ENCODE assay signal across 10 cellular contexts in the genomic region with DNA sequence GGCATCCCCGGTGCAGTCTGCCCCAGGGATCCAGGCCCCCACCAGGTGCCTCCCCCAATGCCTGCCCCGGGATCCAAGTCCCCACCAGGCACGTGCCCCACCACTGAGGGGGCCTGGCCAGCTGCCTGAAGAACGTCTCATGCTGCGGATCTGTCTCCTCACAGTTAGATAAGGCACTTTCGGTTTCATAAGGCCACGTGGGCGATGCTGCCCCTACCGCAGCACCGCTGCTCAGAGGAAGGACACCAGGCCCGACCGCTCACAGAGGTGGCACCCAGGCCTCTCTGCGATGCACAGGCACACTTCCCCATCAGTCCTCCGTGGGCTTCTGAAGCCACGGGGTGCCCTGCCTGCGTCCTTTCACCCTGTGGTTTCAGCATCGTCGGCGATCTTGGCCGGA.
A peak's percentile ranks its signal among the peaks of the same experiment; 100 is the strongest.
DNase-seq lines count a peak whose midpoint lies in the region; ATAC-seq and TF ChIP-seq lines count a peak whose summit lies in the region.
"Had no signal": no experiment of that assay in that cellular context is flagged by ENCODE, and none has a peak within 500 bp of the region (broad histone marks: within the 10 kb centered on the region; RNA-seq: fewer than 3 reads in every experiment).

No MANE protein-coding gene starts in this region.

- H3K9ac ChIP-seq in fibroblast of lung (ENCODE audit: insufficient read depth, low read length): no peak overlapping the region

- H3K4me1 ChIP-seq in fibroblast of lung (ENCODE audit: control insufficient read depth, extremely low read depth, insufficient read depth, low read length): peaks cover 2% of the 10 kb centered on the region

- H3K4me3 ChIP-seq in fibroblast of lung (replicated peaks in 1 of 4; ENCODE audit: control extremely low read depth in 1 of 4, insufficient read depth in 1 of 4, low read depth in 3 of 4, low read length in 4 of 4): no peak overlapping the region
- H3K4me3 ChIP-seq: skin epidermis had no signal

- no peak overlapping the region for H3K4me3 Mint-ChIP-seq in chondrocyte (ENCODE audit: unreplicated experiment)
- H3K4me3 Mint-ChIP-seq: brain had no signal

- H3K36me3 Mint-ChIP-seq in chondrocyte (ENCODE audit: low read depth): peaks cover 16% of the 10 kb centered on the region

- no peaks in the 10 kb centered on the region for H3K27me3 ChIP-seq in fibroblast of lung (ENCODE audit: control insufficient read depth, insufficient read depth, low read length)

- H3K79me2 ChIP-seq in fibroblast of lung (ENCODE audit: control insufficient read depth, insufficient read depth, low read length): no peaks in the 10 kb centered on the region

- peak; percentile 66 for ATAC-seq in HG03439 (IDR thresholded peaks at IDR 0.05; ENCODE audit: unreplicated experiment)

- no peaks in the 10 kb centered on the region for H3K27me3 Mint-ChIP-seq in chondrocyte (ENCODE audit: low read depth)
- H3K27me3 Mint-ChIP-seq: brain had no signal

- no peaks in the 10 kb centered on the region for H4K20me1 ChIP-seq in fibroblast of lung (ENCODE audit: control insufficient read depth, extremely low read depth, insufficient read depth, low read length)

- peak; percentile 30 to 41 for DNase-seq in activated CD4-positive, alpha-beta T cell treated with anti-CD3 and anti-CD28 coated beads, Interleukin-2, amount 50 U/mL, for 48 hours
- no peak for DNase-seq in fibroblast of lung (ENCODE audit: low read depth in 2 of 2)
- peak; percentile 8 to 23 for DNase-seq in stimulated activated CD4-positive, alpha-beta T cell treated with anti-CD3 and anti-CD28 coated beads, Interleukin-4, amount 100 ng/mL, for 48 hours (ENCODE audit: low read depth in 2 of 2)
- DNase-seq in KG1 (lab: John Stamatoyannopoulos, UW): no peak
- DNase-seq in chondrocyte (ENCODE audit: low spot score): no peak
- no peak for DNase-seq in NCI-H526 (lab: John Stamatoyannopoulos, UW)
- DNase-seq in GM19240 (ENCODE audit: insufficient read length, low spot score): no peak

- H3K4me1 Mint-ChIP-seq in chondrocyte (ENCODE audit: low read depth): peaks cover 3% of the 10 kb centered on the region

- no peak overlapping the region for H3K27ac Mint-ChIP-seq in chondrocyte (ENCODE audit: unreplicated experiment)

- no peaks in the 10 kb centered on the region for H3K9me3 ChIP-seq in fibroblast of lung (ENCODE audit: control insufficient read depth, insufficient read depth, low read depth, low read length)

- no peaks in the 10 kb centered on the region for H3K9me3 Mint-ChIP-seq in chondrocyte (ENCODE audit: low read depth)
- H3K9me3 Mint-ChIP-seq: brain had no signal

- H3K4me2 ChIP-seq in fibroblast of lung (ENCODE audit: extremely low read depth, insufficient read depth, low read length): peak overlapping the region; percentile 64

- H2AFZ ChIP-seq in fibroblast of lung (ENCODE audit: low read length): no peak overlapping the region

- H3K27ac ChIP-seq in fibroblast of lung (ENCODE audit: insufficient read depth, low read length): no peak overlapping the region

- H3K36me3 ChIP-seq in fibroblast of lung (ENCODE audit: control insufficient read depth, insufficient read depth, low read length): no peaks in the 10 kb centered on the region

- TF ChIP-seq CTCF in fibroblast of lung (conservative IDR thresholded peaks at IDR 0.05 in 1 of 2, IDR thresholded peaks at IDR 0.05 in 1 of 2; ENCODE audit: low read depth in 1 of 2, low read length in 2 of 2): no peak
- TF ChIP-seq CTCF in chondrocyte (IDR thresholded peaks at IDR 0.05): no peak

Comparison
In these comparisons a context has a peak if more than half of its experiments do, and no peak if none do; other contexts are left out.
1. DNase-seq: peak in activated CD4-positive, alpha-beta T cell treated with anti-CD3 and anti-CD28 coated beads, Interleukin-2, amount 50 U/mL, for 48 hours (2 of 2) and stimulated activated CD4-positive, alpha-beta T cell treated with anti-CD3 and anti-CD28 coated beads, Interleukin-4, amount 100 ng/mL, for 48 hours (2 of 2); none in fibroblast of lung (0 of 2), KG1 (single experiment), chondrocyte (single experiment), NCI-H526 (0 of 2) and GM19240 (single experiment).